In genomic region chr16:8936421-8936820, GRCh38 we compare ENCODE assay signal across 8 cellular contexts. TPM values are rescaled to one million over a fixed set of nuclear protein-coding genes. Genes with fewer than 3 reads are reported as not detected.
DNase-seq lines count a peak whose midpoint lies in the region; ATAC-seq and TF ChIP-seq lines count a peak whose summit lies in the region.

No MANE protein-coding gene starts in this region.

- intact Hi-C loops in OCI-LY7 (cut with micrococcal nuclease; ENCODE audit: unreplicated experiment): loop anchor here (1.0 to 5.0 kb wide), 4 partner anchors 26 to 198 kb away; partner anchors contain the start of genes CARHSP1 and USP7
- intact Hi-C loops in activated T-helper 1 cell treated with anti-CD3 and anti-CD28 coated beads, Interleukin-12 subunit alpha, Interleukin-12 subunit beta, Interleukin-2, Interleukin-4 antibody, amounts not matched to agents 30 ng/mL and 10 ng/mL and 1 ng/mL, durations not matched to agents 14 hours and 24 hours and 36 hours (cut with micrococcal nuclease): loop anchor here (1.0 to 5.0 kb wide), 8 partner anchors 15 to 262 kb away; partner anchors contain the start of genes ABAT, PMM2 and TMEM186
- intact Hi-C loops in head of caudate nucleus (cut with DNase I): no loop called here

- H3K27ac Mint-ChIP-seq in activated T-helper 1 cell treated with anti-CD3 and anti-CD28 coated beads, Interleukin-12 subunit alpha, Interleukin-12 subunit beta, Interleukin-2, Interleukin-4 antibody, amounts not matched to agents 30 ng/mL and 10 ng/mL and 1 ng/mL, durations not matched to agents 14 hours and 24 hours and 36 hours: peak overlapping the region; percentile 41

- BruUV-seq in OCI-LY7 (replicated peaks; lab: Mats Ljungman, UMichigan): no TSS peak

- no peaks in the 10 kb centered on the region for H3K36me3 Mint-ChIP-seq in activated T-helper 1 cell treated with anti-CD3 and anti-CD28 coated beads, Interleukin-12 subunit alpha, Interleukin-12 subunit beta, Interleukin-2, Interleukin-4 antibody, amounts not matched to agents 30 ng/mL and 10 ng/mL and 1 ng/mL, durations not matched to agents 14 hours and 24 hours and 36 hours (ENCODE audit: low read depth)

- ATAC-seq in GM18508 (IDR thresholded peaks at IDR 0.05; ENCODE audit: insufficient read depth, unreplicated experiment) (peak; percentile 66), HG02973 (IDR thresholded peaks at IDR 0.05; ENCODE audit: unreplicated experiment) (peak; percentile 75), HG02970 (IDR thresholded peaks at IDR 0.05; ENCODE audit: low FRiP score, unreplicated experiment) (no peak)

- no peaks in the 10 kb centered on the region for H3K27me3 Mint-ChIP-seq in activated T-helper 1 cell treated with anti-CD3 and anti-CD28 coated beads, Interleukin-12 subunit alpha, Interleukin-12 subunit beta, Interleukin-2, Interleukin-4 antibody, amounts not matched to agents 30 ng/mL and 10 ng/mL and 1 ng/mL, durations not matched to agents 14 hours and 24 hours and 36 hours (ENCODE audit: insufficient read depth)

- no peaks in the 10 kb centered on the region; the same call in 1 of the 2 replicates for H3K36me3 ChIP-seq in OCI-LY7 (ENCODE audit: insufficient read depth, low read length)

- H3K9me3 Mint-ChIP-seq in activated T-helper 1 cell treated with anti-CD3 and anti-CD28 coated beads, Interleukin-12 subunit alpha, Interleukin-12 subunit beta, Interleukin-2, Interleukin-4 antibody, amounts not matched to agents 30 ng/mL and 10 ng/mL and 1 ng/mL, durations not matched to agents 14 hours and 24 hours and 36 hours: no peaks in the 10 kb centered on the region

- POLR2A ChIA-PET in AG04450 (lab: Yijun Ruan, JAX) (no interaction called here), OCI-LY7 (lab: Charles Lee) (interaction anchor here (0.6 to 1.6 kb wide), 2 partner anchors 10 to 71 kb away, joined by 3 to 6 read pairs; no protein-coding TSS in a partner anchor)

- H3K4me2 ChIP-seq in OCI-LY7 (ENCODE audit: low read length): peak overlapping the region; percentile 43

- peak; percentile 61 for TF ChIP-seq CTCF in AG04450 (IDR thresholded peaks at IDR 0.05; ENCODE audit: low read depth, low read length)
- TF ChIP-seq CTCF in OCI-LY7 (conservative IDR thresholded peaks at IDR 0.05; ENCODE audit: low read length): peak; percentile 82

- peaks cover 36% of the 10 kb centered on the region for H3K4me1 Mint-ChIP-seq in activated T-helper 1 cell treated with anti-CD3 and anti-CD28 coated beads, Interleukin-12 subunit alpha, Interleukin-12 subunit beta, Interleukin-2, Interleukin-4 antibody, amounts not matched to agents 30 ng/mL and 10 ng/mL and 1 ng/mL, durations not matched to agents 14 hours and 24 hours and 36 hours (ENCODE audit: low read depth)

- H2AFZ ChIP-seq in OCI-LY7 (ENCODE audit: low read length): no peak overlapping the region

- H3K4me3 ChIP-seq in AG04450 (ENCODE audit: low read depth, low read length) (no peak overlapping the region), OCI-LY7 (ENCODE audit: low read depth, low read length, poor library complexity, severe bottlenecking) (no peak overlapping the region)

- peaks cover 10% of the 10 kb centered on the region for H3K4me1 ChIP-seq in OCI-LY7 (ENCODE audit: insufficient read depth, low read length, poor library complexity, severe bottlenecking)

- CTCF ChIA-PET in AG04450 (lab: Charles Lee): interaction anchor here (0.6 to 3.7 kb wide), 12 partner anchors 8 to 203 kb away, joined by 3 to 16 read pairs (median 4); no protein-coding TSS in a partner anchor
- CTCF ChIA-PET in OCI-LY7 (lab: Charles Lee; ENCODE audit: unreplicated experiment): interaction anchor here (0.8 to 1.4 kb wide), 6 partner anchors 8 to 75 kb away, joined by 4 to 11 read pairs (median 4); no protein-coding TSS in a partner anchor

- H3K79me2 ChIP-seq in OCI-LY7 (ENCODE audit: insufficient read depth, low read depth, low read length): peaks cover 84% of the 10 kb centered on the region

- H3K4me3 Mint-ChIP-seq in activated T-helper 1 cell treated with anti-CD3 and anti-CD28 coated beads, Interleukin-12 subunit alpha, Interleukin-12 subunit beta, Interleukin-2, Interleukin-4 antibody, amounts not matched to agents 30 ng/mL and 10 ng/mL and 1 ng/mL, durations not matched to agents 14 hours and 24 hours and 36 hours: no peak overlapping the region

- no peaks in the 10 kb centered on the region for H3K27me3 ChIP-seq in AG04450 (ENCODE audit: control insufficient read depth, insufficient read depth, low read length)

- H3K9me3 ChIP-seq in AG04450 (ENCODE audit: control insufficient read depth, insufficient read depth, low read length): no peaks in the 10 kb centered on the region
- H3K9me3 ChIP-seq in OCI-LY7 (ENCODE audit: low read length): no peaks in the 10 kb centered on the region

- H3K27ac ChIP-seq in AG04450 (ENCODE audit: low read depth, low read length) (no peak overlapping the region), OCI-LY7 (ENCODE audit: low read depth, low read length, poor library complexity, severe bottlenecking) (no peak overlapping the region)

- DNase-seq in AG04450 (ENCODE audit: low read depth, low spot score) (no peak), OCI-LY7 (ENCODE audit: low spot score) (peak; percentile 66), head of caudate nucleus (peak in 32 of 42 donors; percentile 11 to 74 (median 44))
- DNase-seq in activated T-helper 1 cell treated with anti-CD3 and anti-CD28 coated beads, Interleukin-12 subunit alpha, Interleukin-12 subunit beta, Interleukin-2, Interleukin-4 antibody, amounts not matched to agents 30 ng/mL and 10 ng/mL and 1 ng/mL, durations not matched to agents 14 hours and 24 hours and 36 hours (ENCODE audit: low spot score): peak; percentile 60
- DNase-seq in stimulated activated CD4-positive, alpha-beta T cell treated with anti-CD3 and anti-CD28 coated beads, Interleukin-1b, Interleukin-23, amount 100 ng/mL, for 48 hours: peak; percentile 85

- peaks cover 74% of the 10 kb centered on the region for H4K20me1 ChIP-seq in OCI-LY7 (ENCODE audit: insufficient read depth, low read length)

- H3K9me2 ChIP-seq in OCI-LY7 (ENCODE audit: insufficient read depth, low read length): no peaks in the 10 kb centered on the region

RNA-seq across cellular contexts. Expression of gene USP7, which starts 27.3 kb away (rescaled TPM):
- polyA plus RNA-seq in AG04450 (2011; rRNA removed): 26.9 and 35.5 TPM in 2 replicates
- polyA minus RNA-seq in AG04450 (2011; rRNA and poly(A)+ RNA removed): 94.0 and 131 TPM in 2 replicates
- total RNA-seq in OCI-LY7 (2014; rRNA removed; shearing (Covaris generic)): 46.4 and 61.5 TPM in 2 replicates
- 127 and 132 TPM in 2 replicates for total RNA-seq in OCI-LY7 (2022)
- 184 and 188 TPM in 2 replicates for total RNA-seq in activated T-helper 1 cell treated with anti-CD3 and anti-CD28 coated beads, Interleukin-12 subunit alpha, Interleukin-12 subunit beta, Interleukin-2, Interleukin-4 antibody, amounts not matched to agents 30 ng/mL and 10 ng/mL and 1 ng/mL, durations not matched to agents 14 hours and 24 hours and 36 hours

RNA-seq across cellular contexts. Expression of gene LITAFD, which starts 54.3 kb away (rescaled TPM):
- polyA plus RNA-seq in AG04450 (2011; rRNA removed): not detected in 2 replicates
- not detected in 2 replicates for polyA minus RNA-seq in AG04450 (2011; rRNA and poly(A)+ RNA removed)
- not detected in 2 replicates for total RNA-seq in OCI-LY7 (2014; rRNA removed; shearing (Covaris generic))
- not detected in 2 replicates for total RNA-seq in OCI-LY7 (2022)
- total RNA-seq in activated T-helper 1 cell treated with anti-CD3 and anti-CD28 coated beads, Interleukin-12 subunit alpha, Interleukin-12 subunit beta, Interleukin-2, Interleukin-4 antibody, amounts not matched to agents 30 ng/mL and 10 ng/mL and 1 ng/mL, durations not matched to agents 14 hours and 24 hours and 36 hours: not detected in 2 replicates
